Comparison of ENCODE assay signal across 27 cellular contexts in genomic region chr15:96011109-96011608, GRCh38.
DNase-seq lines count a peak whose midpoint lies in the region; ATAC-seq, FAIRE-seq and TF ChIP-seq lines count a peak whose summit lies in the region.
"Had no signal": no experiment of that assay in that cellular context is flagged by ENCODE, and none has a peak within 500 bp of the region (broad histone marks: within the 10 kb centered on the region; RNA-seq: fewer than 3 reads in every experiment).

No MANE protein-coding gene starts in this region.

- H3K27me3 Mint-ChIP-seq in nephron (ENCODE audit: low read depth) (peaks cover 4% of the 10 kb centered on the region), neural progenitor cell (ENCODE audit: insufficient read depth, low read depth) (peaks cover 2% of the 10 kb centered on the region)

- no peak for TF ChIP-seq EP300 in K562 (IDR thresholded peaks at IDR 0.05; ENCODE audit: low read length)

- H3K4me2 ChIP-seq in K562 (ENCODE audit: insufficient read depth, low read length) = no peak overlapping the region
- no peak overlapping the region for H3K4me2 ChIP-seq in neural progenitor cell
- H3K4me2 ChIP-seq: A549; BLaER1 treated with 17β-estradiol and CSF1 and Interleukin-3, amounts not matched to agents 10 nM and 100 nM had no signal

- H3K9me1 ChIP-seq in K562 (ENCODE audit: control insufficient read depth, insufficient read depth, low read length) = no peaks in the 10 kb centered on the region

- H3K4me3 ChIP-seq in HAP-1 = no peak overlapping the region
- H3K4me3 ChIP-seq in K562 = no peak overlapping the region
- H3K4me3 ChIP-seq in neural progenitor cell = no peak overlapping the region
- H3K4me3 ChIP-seq in tibial artery = no peak overlapping the region
- H3K4me3 ChIP-seq: A549; BLaER1 treated with 17β-estradiol and CSF1 and Interleukin-3, amounts not matched to agents 10 nM and 100 nM; GM23248 had no signal

- TF ChIP-seq RAD21 in K562 (CRISPR knock-in tag; conservative IDR thresholded peaks at IDR 0.05 in 1 of 2, IDR thresholded peaks at IDR 0.05 in 1 of 2) = no peak

- no peaks in the 10 kb centered on the region for H4K20me1 ChIP-seq in K562 (replicated peaks; ENCODE audit: control insufficient read depth, insufficient read depth, low read length)
- H4K20me1 ChIP-seq in neural progenitor cell (ENCODE audit: low read depth) = no peaks in the 10 kb centered on the region
- H4K20me1 ChIP-seq: BLaER1 treated with 17β-estradiol and CSF1 and Interleukin-3, amounts not matched to agents 10 nM and 100 nM had no signal

- in situ Hi-C loops in HAP-1 (cut with MboI; ENCODE audit: low sequenced_read_pairs) (no loop called here), K562 (cut with MboI) (no loop called here)

- H3K9ac ChIP-seq in K562 (ENCODE audit: insufficient read depth in 1 of 2, low read depth in 2 of 2, low read length in 2 of 2) = no peak overlapping the region
- no peak overlapping the region for H3K9ac ChIP-seq in neural progenitor cell
- H3K9ac ChIP-seq: BLaER1 treated with 17β-estradiol and CSF1 and Interleukin-3, amounts not matched to agents 10 nM and 100 nM; GM23248 had no signal

- peaks cover 7% of the 10 kb centered on the region; the same call in 1 of the 2 replicates for H3K4me1 ChIP-seq in HAP-1
- H3K4me1 ChIP-seq in K562 (replicated peaks in 1 of 2; ENCODE audit: control insufficient read depth in 2 of 2, insufficient read depth in 2 of 2, low read length in 2 of 2) = no peaks in the 10 kb centered on the region
- peaks cover 7% of the 10 kb centered on the region for H3K4me1 ChIP-seq in neural progenitor cell
- no peaks in the 10 kb centered on the region for H3K4me1 ChIP-seq in tibial artery
- H3K4me1 ChIP-seq: A549; BE2C; BLaER1 treated with 17β-estradiol and CSF1 and Interleukin-3, amounts not matched to agents 10 nM and 100 nM had no signal

- H3K27me3 ChIP-seq in HAP-1 (ENCODE audit: low read depth) = no peaks in the 10 kb centered on the region
- H3K27me3 ChIP-seq in K562 (ENCODE audit: control insufficient read depth in 2 of 2, insufficient read depth in 2 of 2, low read length in 2 of 2) = no peaks in the 10 kb centered on the region
- H3K27me3 ChIP-seq in neural progenitor cell = no peaks in the 10 kb centered on the region
- H3K27me3 ChIP-seq in tibial artery = no peaks in the 10 kb centered on the region
- H3K27me3 ChIP-seq: BE2C; BLaER1 treated with 17β-estradiol and CSF1 and Interleukin-3, amounts not matched to agents 10 nM and 100 nM had no signal

- intact Hi-C loops in K562 (cut with micrococcal nuclease) (no loop called here), tibial artery (cut with DNase I; ENCODE audit: low total_unique reads) (no loop called here)

- H3K36me3 Mint-ChIP-seq in nephron (ENCODE audit: low read depth) = no peaks in the 10 kb centered on the region
- H3K36me3 Mint-ChIP-seq in neural progenitor cell = no peaks in the 10 kb centered on the region
- H3K36me3 Mint-ChIP-seq: CD14-positive monocyte had no signal

- no peak for FAIRE-seq in K562 (lab: Jason Lieb, UNC)
- FAIRE-seq: A549, GM12892, H1 had no signal

- H3K36me3 ChIP-seq in HAP-1 (replicated peaks) (no peaks in the 10 kb centered on the region), K562 (ENCODE audit: control insufficient read depth, insufficient read depth, low read length) (no peaks in the 10 kb centered on the region), neural progenitor cell (no peaks in the 10 kb centered on the region), tibial artery (no peaks in the 10 kb centered on the region)
- H3K36me3 ChIP-seq: BE2C; BLaER1 treated with 17β-estradiol and CSF1 and Interleukin-3, amounts not matched to agents 10 nM and 100 nM had no signal

- peak overlapping the region in 2 of 3 experiments; percentile 56 to 82 for H3K27ac Mint-ChIP-seq in nephron
- no peak overlapping the region for H3K27ac Mint-ChIP-seq in neural progenitor cell
- H3K27ac Mint-ChIP-seq: CD14-positive monocyte; CD4-positive, alpha-beta T cell; HFFc6 had no signal

- no TSS peak for BruUV-seq in K562 (replicated peaks; lab: Mats Ljungman, UMichigan)

- 80% methylated on average over 6 of the region's 6 CpGs for WGBS in K562 (ENCODE audit: insufficient coverage, low coverage, missing lambda C conversion rate)

- H3F3A ChIP-seq in neural progenitor cell (ENCODE audit: low read depth) = peaks cover 8% of the 10 kb centered on the region

- peak overlapping the region in 1 of 3 experiments; percentile 18 for H3K4me3 Mint-ChIP-seq in nephron
- no peak overlapping the region for H3K4me3 Mint-ChIP-seq in neural progenitor cell
- H3K4me3 Mint-ChIP-seq: CD14-positive monocyte; CD4-positive, alpha-beta T cell; HFFc6 had no signal

- H3K9me3 Mint-ChIP-seq in nephron = no peaks in the 10 kb centered on the region
- peaks cover 14% of the 10 kb centered on the region for H3K9me3 Mint-ChIP-seq in neural progenitor cell
- H3K9me3 Mint-ChIP-seq: HFFc6 had no signal

- H3K79me2 ChIP-seq in K562 (ENCODE audit: control insufficient read depth, insufficient read depth, low read length) (no peaks in the 10 kb centered on the region), neural progenitor cell (ENCODE audit: low read depth) (no peaks in the 10 kb centered on the region)

- TF ChIP-seq CTCF in K562 (IDR thresholded peaks at IDR 0.05 in 2 of 3, conservative IDR thresholded peaks at IDR 0.05 in 1 of 3; ENCODE audit: insufficient read depth in 2 of 3, low read depth in 1 of 3, low read length in 3 of 3) (no peak), nephron (IDR thresholded peaks at IDR 0.05; ENCODE audit: unreplicated experiment in 3 of 3) (no peak), neural progenitor cell (IDR thresholded peaks at IDR 0.05) (no peak), tibial artery (IDR thresholded peaks at IDR 0.05) (no peak)

- 0 out of 2 replicates have a peak, but pooled peaks cover 2% of the 10 kb centered on the region for H3K9me3 ChIP-seq in HAP-1
- no peaks in the 10 kb centered on the region for H3K9me3 ChIP-seq in K562 (replicated peaks; ENCODE audit: control insufficient read depth, insufficient read depth, low read depth, low read length)
- no peaks in the 10 kb centered on the region for H3K9me3 ChIP-seq in neural progenitor cell (ENCODE audit: low read depth)
- no peaks in the 10 kb centered on the region for H3K9me3 ChIP-seq in tibial artery
- H3K9me3 ChIP-seq: A549; BE2C; BLaER1 treated with 17β-estradiol and CSF1 and Interleukin-3, amounts not matched to agents 10 nM and 100 nM had no signal

- peak; percentile 28 to 75 for DNase-seq in HAP-1 (ENCODE audit: low spot score in 2 of 2)
- no peak for DNase-seq in K562 (ENCODE audit: extremely low read depth in 1 of 4, low spot score in 3 of 4)
- DNase-seq in neural progenitor cell (ENCODE audit: low spot score) = peak; percentile 25
- DNase-seq in tibial artery = no peak
- DNase-seq in SHP77 (lab: John Stamatoyannopoulos, UW) = no peak
- DNase-seq: 8988T; ACHN; AML-193; BE2C; Calu3; CD4-positive, alpha-beta T cell; COR-L47; DMS53; DMS79 treated with DMSO at 0.1 percent for 48 hours; GF-D8; GM23248; H7; HFFc6 had no signal

- H3K27ac ChIP-seq in K562 (ENCODE audit: extremely low read depth, low read depth, low read length) (no peak overlapping the region), neural progenitor cell (no peak overlapping the region), tibial artery (no peak overlapping the region)
- H3K27ac ChIP-seq: A549; BLaER1 treated with 17β-estradiol and CSF1 and Interleukin-3, amounts not matched to agents 10 nM and 100 nM; GM23248 had no signal

- no peak for ATAC-seq in K562
- no peak for ATAC-seq in HG03039 (IDR thresholded peaks at IDR 0.05; ENCODE audit: unreplicated experiment)
- no peak for ATAC-seq in HG03439 (IDR thresholded peaks at IDR 0.05; ENCODE audit: unreplicated experiment)
- ATAC-seq: A549, HCT116 had no signal

- no peak for TF ChIP-seq POLR2A in K562 (conservative IDR thresholded peaks at IDR 0.05)

- CTCF ChIA-PET in K562 (lab: Yijun Ruan, JAX; ENCODE audit: low intra/inter-chr PET ratio) = no interaction called here

- H3K4me1 Mint-ChIP-seq in nephron (peaks cover 4% of the 10 kb centered on the region), neural progenitor cell (peaks cover 4% of the 10 kb centered on the region)
- H3K4me1 Mint-ChIP-seq: CD14-positive monocyte had no signal

- POLR2A ChIA-PET in K562 (lab: Yijun Ruan, JAX) = no interaction called here

- no peak overlapping the region for H2AFZ ChIP-seq in K562 (ENCODE audit: low read depth, low read length)
- H2AFZ ChIP-seq in neural progenitor cell (replicated peaks) = no peak overlapping the region
- H2AFZ ChIP-seq: GM23248 had no signal

TF ChIP-seq in K562, 482 proteins besides CTCF, POLR2A, EP300 and RAD21:
- TF ChIP-seq GABPB2 (CRISPR knock-in tag; conservative IDR thresholded peaks at IDR 0.05) (no peak), ZNF507 (tag; conservative IDR thresholded peaks at IDR 0.05) (peak; percentile 34; the same call in 1 of the 2 replicates)

Comparison
In these comparisons a context has a peak if more than half of its experiments do, and no peak if none do; other contexts are left out.
1. DNase-seq: peak in HAP-1 (2 of 2) and neural progenitor cell (single experiment); none in K562 (0 of 4), tibial artery (0 of 2) and SHP77 (0 of 2).